ENCODE assay signal across 8 cellular contexts in the genomic region with DNA sequence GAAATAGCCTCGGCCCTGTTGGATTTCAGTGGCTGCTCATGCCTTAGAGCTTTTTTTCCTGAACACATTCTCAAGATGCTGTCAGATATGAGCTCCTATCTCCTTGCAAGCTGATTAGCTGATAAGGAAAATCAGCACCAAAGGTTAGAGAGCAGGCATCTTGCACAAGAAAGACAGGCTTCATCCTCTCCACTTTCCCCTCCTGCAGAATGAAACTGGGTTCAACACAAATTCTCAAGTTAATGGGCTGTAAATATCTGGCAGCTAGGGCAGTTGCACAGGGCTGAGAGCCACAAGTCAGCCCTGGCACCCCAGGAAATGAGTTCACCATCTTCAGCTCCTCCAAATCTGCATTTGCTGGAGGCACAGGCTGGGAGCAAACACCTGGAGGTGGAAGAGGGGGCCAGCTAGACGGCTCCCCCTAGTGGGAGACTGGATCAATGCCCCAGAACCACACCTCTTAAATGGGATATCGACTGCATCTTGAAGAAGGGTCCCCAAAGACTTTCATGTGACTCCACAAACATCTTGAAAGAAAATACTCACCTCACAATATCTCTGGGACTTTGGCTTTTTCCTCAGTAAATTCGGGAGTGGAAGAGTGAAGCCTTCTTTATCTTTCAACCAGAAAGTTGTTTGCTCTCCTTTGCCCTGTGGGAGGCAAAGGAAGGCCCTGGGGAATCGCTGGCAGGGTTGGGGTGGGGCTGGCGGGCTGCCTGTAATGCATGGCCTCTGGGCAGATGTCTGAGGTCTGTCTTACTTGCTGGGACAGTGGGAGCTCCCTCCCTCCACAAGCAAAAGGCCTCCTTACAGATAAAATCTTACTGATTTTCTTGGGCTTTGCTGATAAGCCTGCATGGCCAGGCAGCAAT. TPM values are rescaled to one million over a fixed set of nuclear protein-coding genes. Genes with fewer than 3 reads are reported as not detected.
DNase-seq lines count a peak whose midpoint lies in the region; ATAC-seq and TF ChIP-seq lines count a peak whose summit lies in the region.

No MANE protein-coding gene starts in this region.

- no peak overlapping the region for H2AFZ ChIP-seq in DND-41 (ENCODE audit: low read depth, low read length)
- no peak overlapping the region for H2AFZ ChIP-seq in osteoblast (ENCODE audit: low read length)

- no peak overlapping the region for H3K4me2 ChIP-seq in DND-41 (ENCODE audit: insufficient read depth, low read length)
- H3K4me2 ChIP-seq in osteoblast (ENCODE audit: insufficient read depth, low read length), result no peak overlapping the region

- TF ChIP-seq CTCF in DND-41 (IDR thresholded peaks at IDR 0.05; ENCODE audit: borderline replicate concordance, extremely low read depth, low read length, poor library complexity, severe bottlenecking) (peak; percentile 83), fibroblast of pulmonary artery (IDR thresholded peaks at IDR 0.05; ENCODE audit: low read length, missing control alignments) (peak; percentile 71), osteoblast (IDR thresholded peaks at IDR 0.05; ENCODE audit: extremely low read depth, low read depth, low read length) (peak; percentile 92)

- ATAC-seq in DND-41 (ENCODE audit: insufficient read depth, low read depth) (peak; percentile 88), GM19467 (IDR thresholded peaks at IDR 0.05; ENCODE audit: unreplicated experiment) (peak; percentile 70), GM21447 (IDR thresholded peaks at IDR 0.05; ENCODE audit: unreplicated experiment) (no peak)

- H3K4me3 ChIP-seq in DND-41 (ENCODE audit: low read depth in 1 of 2, low read length in 2 of 2) (no peak overlapping the region), fibroblast of pulmonary artery (replicated peaks; ENCODE audit: low read depth, low read length) (no peak overlapping the region), osteoblast (ENCODE audit: insufficient read depth, low read length) (no peak overlapping the region)

- H3K9ac ChIP-seq in DND-41 (ENCODE audit: low read depth, low read length), result no peak overlapping the region

- no peaks in the 10 kb centered on the region for H3K4me1 ChIP-seq in DND-41 (ENCODE audit: insufficient read depth, low read length)
- H3K4me1 ChIP-seq in osteoblast (ENCODE audit: insufficient read depth, low read length), result peaks cover 13% of the 10 kb centered on the region

- no peaks in the 10 kb centered on the region for H3K9me3 ChIP-seq in DND-41 (ENCODE audit: insufficient read depth, low read length, severe bottlenecking)
- no peaks in the 10 kb centered on the region for H3K9me3 ChIP-seq in osteoblast (ENCODE audit: low read depth, low read length)

- H3K27me3 ChIP-seq in DND-41 (ENCODE audit: insufficient read depth, low read length, poor library complexity) (peaks cover 15% of the 10 kb centered on the region), osteoblast (ENCODE audit: insufficient read depth, low read length) (peaks cover 3% of the 10 kb centered on the region)

- H3K36me3 ChIP-seq in DND-41 (ENCODE audit: insufficient read depth, low read length) (no peaks in the 10 kb centered on the region), osteoblast (ENCODE audit: insufficient read depth, low read length) (no peaks in the 10 kb centered on the region)

- DNase-seq in DND-41 (peak; percentile 53), LHCN-M2 (ENCODE audit: low read depth) (peak; percentile 16), fibroblast of pulmonary artery (ENCODE audit: low read depth) (peak; percentile 27), osteoblast (ENCODE audit: insufficient read length, low spot score, missing footprints) (peak; percentile 91), NCI-H774 (lab: John Stamatoyannopoulos, UW) (no peak)
- DNase-seq in activated CD4-positive, alpha-beta T cell treated with anti-CD3 and anti-CD28 coated beads, Interleukin-2, amount 50 U/mL, for 1 hour, result peak; percentile 2

- no peaks in the 10 kb centered on the region for H3K79me2 ChIP-seq in DND-41 (ENCODE audit: insufficient read depth, low read length)
- H3K79me2 ChIP-seq in osteoblast (ENCODE audit: insufficient read depth, low read length), result no peaks in the 10 kb centered on the region

- H3K27ac ChIP-seq in DND-41 (ENCODE audit: low read length), result no peak overlapping the region
- H3K27ac ChIP-seq in osteoblast (ENCODE audit: low read depth, low read length), result no peak overlapping the region

- H4K20me1 ChIP-seq in DND-41 (ENCODE audit: insufficient read depth, low read length), result no peaks in the 10 kb centered on the region
- no peaks in the 10 kb centered on the region for H4K20me1 ChIP-seq in osteoblast (ENCODE audit: insufficient read depth, low read length)

RNA-seq across cellular contexts. Expression of a gene that starts 24.7 kb away (rescaled TPM):
- total RNA-seq in LHCN-M2 (2014; rRNA removed) (not detected in 2 replicates), osteoblast (under 0.01 TPM in 1 of 2 replicates, not detected in the other)
- polyA plus RNA-seq in LHCN-M2 (2012), result not detected
